Comparison of ENCODE assay signal across 1 cellular context in the genomic region with DNA sequence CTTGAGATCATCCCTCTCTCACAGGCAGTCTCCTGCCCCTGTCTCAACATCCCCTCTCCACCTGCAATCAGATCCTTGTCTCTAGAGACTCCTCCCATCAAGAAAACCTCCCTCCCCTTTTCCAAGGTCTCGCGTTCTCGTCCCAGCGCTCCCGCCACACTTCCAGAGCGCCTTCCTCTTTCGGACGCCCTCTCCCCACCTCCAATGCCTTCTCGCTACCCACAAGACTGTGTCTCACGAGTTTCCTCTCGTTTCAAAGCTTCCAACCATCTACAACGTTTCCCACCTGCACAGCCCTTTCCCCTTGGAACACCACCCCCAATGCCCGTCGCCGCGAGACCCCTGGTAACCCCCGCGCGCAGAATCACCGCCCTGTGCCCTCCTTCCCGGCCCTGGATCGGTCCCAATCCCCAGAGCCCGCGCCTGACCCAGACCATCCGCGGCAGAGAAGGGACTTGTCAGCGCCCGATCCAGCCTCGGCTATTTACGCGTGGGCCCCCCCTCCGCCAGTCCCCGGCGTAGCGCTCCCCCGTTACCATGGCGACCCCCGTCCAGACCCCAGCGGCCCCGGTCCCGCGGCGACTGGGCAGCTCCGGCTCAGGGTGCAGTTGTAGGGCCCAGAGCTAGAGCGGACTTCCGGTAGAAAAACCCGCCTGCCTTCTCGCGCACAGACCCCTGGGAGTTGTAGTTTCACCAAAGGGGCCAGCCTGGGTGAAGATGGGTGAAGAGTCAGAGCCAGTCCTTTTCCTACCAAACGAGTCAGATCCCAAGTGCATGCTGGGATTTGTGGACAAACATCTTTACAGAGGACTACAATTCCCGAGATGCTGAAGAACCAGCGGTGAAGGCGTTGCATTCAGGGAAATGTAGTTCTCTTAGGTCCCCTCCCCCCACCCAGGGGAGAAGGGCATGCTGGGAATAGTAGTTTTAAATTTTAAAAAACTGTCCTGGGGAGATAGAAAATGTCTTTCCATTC.
A peak's percentile ranks its signal among the peaks of the same experiment; 100 is the strongest.
TF ChIP-seq lines count a peak whose summit lies in the region.

A gene (minus strand): TSS at position 619 of the 976 bp plus-strand sequence. CDS start 80 bp downstream, at position 539.

TF ChIP-seq in K562, 482 proteins besides CTCF, POLR2A, EP300 and RAD21 (continued from another document and continues in another):
- TF ChIP-seq TEAD4 (IDR thresholded peaks at IDR 0.05; ENCODE audit: low read length) (no peak; the same call in 1 of the 2 replicates), TEAD4 (CRISPR knock-in tag; IDR thresholded peaks at IDR 0.05; ENCODE audit: borderline replicate concordance) (no peak), NCOA1 (IDR thresholded peaks at IDR 0.05; ENCODE audit: low read depth) (no peak), FIP1L1 (IDR thresholded peaks at IDR 0.05; ENCODE audit: low read depth, low read length, poor library complexity, severe bottlenecking) (no peak), MEF2A (IDR thresholded peaks at IDR 0.05; ENCODE audit: control insufficient read depth, low read depth, low read length) (no peak), ZNF780A (CRISPR knock-in tag; IDR thresholded peaks at IDR 0.05) (no peak), SRSF9 (IDR thresholded peaks at IDR 0.05; ENCODE audit: borderline replicate concordance, low read depth, low read length) (no peak), MEF2D (tag; conservative IDR thresholded peaks at IDR 0.05; ENCODE audit: low read depth) (peak; percentile 83; the same call in 1 of the 2 replicates), POLR2H (tag; IDR thresholded peaks at IDR 0.05; ENCODE audit: low read depth) (peak; percentile 77), PHF20 (IDR thresholded peaks at IDR 0.05; ENCODE audit: partially characterized antibody) (peak; percentile 77), TRIM28 (IDR thresholded peaks at IDR 0.05) (no peak), CHCHD3 (CRISPR knock-in tag; IDR thresholded peaks at IDR 0.05) (no peak), ZNF274 (IDR thresholded peaks at IDR 0.05; ENCODE audit: borderline replicate concordance, low read depth, low read length) (no peak), ZNF174 (CRISPR knock-in tag; IDR thresholded peaks at IDR 0.05) (no peak), EZH2 (IDR thresholded peaks at IDR 0.05; ENCODE audit: borderline replicate concordance, low read depth, low read length) (no peak), ETS2 (tag; IDR thresholded peaks at IDR 0.05; ENCODE audit: borderline replicate concordance, poor library complexity, severe bottlenecking) (no peak), PML (IDR thresholded peaks at IDR 0.05; ENCODE audit: low read length) (peak; percentile 64), TCF7L2 (IDR thresholded peaks at IDR 0.05; ENCODE audit: low read depth, low read length) (peak; percentile 50; the same call in 1 of the 2 replicates)
- TF ChIP-seq, protein P1, sequence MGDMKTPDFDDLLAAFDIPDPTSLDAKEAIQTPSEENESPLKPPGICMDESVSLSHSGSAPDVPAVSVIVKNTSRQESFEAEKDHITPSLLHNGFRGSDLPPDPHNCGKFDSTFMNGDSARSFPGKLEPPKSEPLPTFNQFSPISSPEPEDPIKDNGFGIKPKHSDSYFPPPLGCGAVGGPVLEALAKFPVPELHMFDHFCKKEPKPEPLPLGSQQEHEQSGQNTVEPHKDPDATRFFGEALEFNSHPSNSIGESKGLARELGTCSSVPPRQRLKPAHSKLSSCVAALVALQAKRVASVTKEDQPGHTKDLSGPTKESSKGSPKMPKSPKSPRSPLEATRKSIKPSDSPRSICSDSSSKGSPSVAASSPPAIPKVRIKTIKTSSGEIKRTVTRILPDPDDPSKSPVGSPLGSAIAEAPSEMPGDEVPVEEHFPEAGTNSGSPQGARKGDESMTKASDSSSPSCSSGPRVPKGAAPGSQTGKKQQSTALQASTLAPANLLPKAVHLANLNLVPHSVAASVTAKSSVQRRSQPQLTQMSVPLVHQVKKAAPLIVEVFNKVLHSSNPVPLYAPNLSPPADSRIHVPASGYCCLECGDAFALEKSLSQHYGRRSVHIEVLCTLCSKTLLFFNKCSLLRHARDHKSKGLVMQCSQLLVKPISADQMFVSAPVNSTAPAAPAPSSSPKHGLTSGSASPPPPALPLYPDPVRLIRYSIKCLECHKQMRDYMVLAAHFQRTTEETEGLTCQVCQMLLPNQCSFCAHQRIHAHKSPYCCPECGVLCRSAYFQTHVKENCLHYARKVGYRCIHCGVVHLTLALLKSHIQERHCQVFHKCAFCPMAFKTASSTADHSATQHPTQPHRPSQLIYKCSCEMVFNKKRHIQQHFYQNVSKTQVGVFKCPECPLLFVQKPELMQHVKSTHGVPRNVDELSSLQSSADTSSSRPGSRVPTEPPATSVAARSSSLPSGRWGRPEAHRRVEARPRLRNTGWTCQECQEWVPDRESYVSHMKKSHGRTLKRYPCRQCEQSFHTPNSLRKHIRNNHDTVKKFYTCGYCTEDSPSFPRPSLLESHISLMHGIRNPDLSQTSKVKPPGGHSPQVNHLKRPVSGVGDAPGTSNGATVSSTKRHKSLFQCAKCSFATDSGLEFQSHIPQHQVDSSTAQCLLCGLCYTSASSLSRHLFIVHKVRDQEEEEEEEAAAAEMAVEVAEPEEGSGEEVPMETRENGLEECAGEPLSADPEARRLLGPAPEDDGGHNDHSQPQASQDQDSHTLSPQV (IDR thresholded peaks at IDR 0.05): peak; percentile 99
- TF ChIP-seq, protein P2, sequence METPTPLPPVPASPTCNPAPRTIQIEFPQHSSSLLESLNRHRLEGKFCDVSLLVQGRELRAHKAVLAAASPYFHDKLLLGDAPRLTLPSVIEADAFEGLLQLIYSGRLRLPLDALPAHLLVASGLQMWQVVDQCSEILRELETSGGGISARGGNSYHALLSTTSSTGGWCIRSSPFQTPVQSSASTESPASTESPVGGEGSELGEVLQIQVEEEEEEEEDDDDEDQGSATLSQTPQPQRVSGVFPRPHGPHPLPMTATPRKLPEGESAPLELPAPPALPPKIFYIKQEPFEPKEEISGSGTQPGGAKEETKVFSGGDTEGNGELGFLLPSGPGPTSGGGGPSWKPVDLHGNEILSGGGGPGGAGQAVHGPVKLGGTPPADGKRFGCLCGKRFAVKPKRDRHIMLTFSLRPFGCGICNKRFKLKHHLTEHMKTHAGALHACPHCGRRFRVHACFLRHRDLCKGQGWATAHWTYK (CRISPR knock-in tag; IDR thresholded peaks at IDR 0.05): peak; percentile 90; the same call in 1 of the 2 replicates
- TF ChIP-seq, protein P3, sequence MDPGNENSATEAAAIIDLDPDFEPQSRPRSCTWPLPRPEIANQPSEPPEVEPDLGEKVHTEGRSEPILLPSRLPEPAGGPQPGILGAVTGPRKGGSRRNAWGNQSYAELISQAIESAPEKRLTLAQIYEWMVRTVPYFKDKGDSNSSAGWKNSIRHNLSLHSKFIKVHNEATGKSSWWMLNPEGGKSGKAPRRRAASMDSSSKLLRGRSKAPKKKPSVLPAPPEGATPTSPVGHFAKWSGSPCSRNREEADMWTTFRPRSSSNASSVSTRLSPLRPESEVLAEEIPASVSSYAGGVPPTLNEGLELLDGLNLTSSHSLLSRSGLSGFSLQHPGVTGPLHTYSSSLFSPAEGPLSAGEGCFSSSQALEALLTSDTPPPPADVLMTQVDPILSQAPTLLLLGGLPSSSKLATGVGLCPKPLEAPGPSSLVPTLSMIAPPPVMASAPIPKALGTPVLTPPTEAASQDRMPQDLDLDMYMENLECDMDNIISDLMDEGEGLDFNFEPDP (CRISPR knock-in tag; IDR thresholded peaks at IDR 0.05): no peak
- TF ChIP-seq, protein P4, sequence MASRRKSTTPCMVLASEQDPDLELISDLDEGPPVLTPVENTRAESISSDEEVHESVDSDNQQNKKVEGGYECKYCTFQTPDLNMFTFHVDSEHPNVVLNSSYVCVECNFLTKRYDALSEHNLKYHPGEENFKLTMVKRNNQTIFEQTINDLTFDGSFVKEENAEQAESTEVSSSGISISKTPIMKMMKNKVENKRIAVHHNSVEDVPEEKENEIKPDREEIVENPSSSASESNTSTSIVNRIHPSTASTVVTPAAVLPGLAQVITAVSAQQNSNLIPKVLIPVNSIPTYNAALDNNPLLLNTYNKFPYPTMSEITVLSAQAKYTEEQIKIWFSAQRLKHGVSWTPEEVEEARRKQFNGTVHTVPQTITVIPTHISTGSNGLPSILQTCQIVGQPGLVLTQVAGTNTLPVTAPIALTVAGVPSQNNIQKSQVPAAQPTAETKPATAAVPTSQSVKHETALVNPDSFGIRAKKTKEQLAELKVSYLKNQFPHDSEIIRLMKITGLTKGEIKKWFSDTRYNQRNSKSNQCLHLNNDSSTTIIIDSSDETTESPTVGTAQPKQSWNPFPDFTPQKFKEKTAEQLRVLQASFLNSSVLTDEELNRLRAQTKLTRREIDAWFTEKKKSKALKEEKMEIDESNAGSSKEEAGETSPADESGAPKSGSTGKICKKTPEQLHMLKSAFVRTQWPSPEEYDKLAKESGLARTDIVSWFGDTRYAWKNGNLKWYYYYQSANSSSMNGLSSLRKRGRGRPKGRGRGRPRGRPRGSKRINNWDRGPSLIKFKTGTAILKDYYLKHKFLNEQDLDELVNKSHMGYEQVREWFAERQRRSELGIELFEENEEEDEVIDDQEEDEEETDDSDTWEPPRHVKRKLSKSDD (conservative IDR thresholded peaks at IDR 0.05; ENCODE audit: low read length): no peak
- TF ChIP-seq, protein P5, sequence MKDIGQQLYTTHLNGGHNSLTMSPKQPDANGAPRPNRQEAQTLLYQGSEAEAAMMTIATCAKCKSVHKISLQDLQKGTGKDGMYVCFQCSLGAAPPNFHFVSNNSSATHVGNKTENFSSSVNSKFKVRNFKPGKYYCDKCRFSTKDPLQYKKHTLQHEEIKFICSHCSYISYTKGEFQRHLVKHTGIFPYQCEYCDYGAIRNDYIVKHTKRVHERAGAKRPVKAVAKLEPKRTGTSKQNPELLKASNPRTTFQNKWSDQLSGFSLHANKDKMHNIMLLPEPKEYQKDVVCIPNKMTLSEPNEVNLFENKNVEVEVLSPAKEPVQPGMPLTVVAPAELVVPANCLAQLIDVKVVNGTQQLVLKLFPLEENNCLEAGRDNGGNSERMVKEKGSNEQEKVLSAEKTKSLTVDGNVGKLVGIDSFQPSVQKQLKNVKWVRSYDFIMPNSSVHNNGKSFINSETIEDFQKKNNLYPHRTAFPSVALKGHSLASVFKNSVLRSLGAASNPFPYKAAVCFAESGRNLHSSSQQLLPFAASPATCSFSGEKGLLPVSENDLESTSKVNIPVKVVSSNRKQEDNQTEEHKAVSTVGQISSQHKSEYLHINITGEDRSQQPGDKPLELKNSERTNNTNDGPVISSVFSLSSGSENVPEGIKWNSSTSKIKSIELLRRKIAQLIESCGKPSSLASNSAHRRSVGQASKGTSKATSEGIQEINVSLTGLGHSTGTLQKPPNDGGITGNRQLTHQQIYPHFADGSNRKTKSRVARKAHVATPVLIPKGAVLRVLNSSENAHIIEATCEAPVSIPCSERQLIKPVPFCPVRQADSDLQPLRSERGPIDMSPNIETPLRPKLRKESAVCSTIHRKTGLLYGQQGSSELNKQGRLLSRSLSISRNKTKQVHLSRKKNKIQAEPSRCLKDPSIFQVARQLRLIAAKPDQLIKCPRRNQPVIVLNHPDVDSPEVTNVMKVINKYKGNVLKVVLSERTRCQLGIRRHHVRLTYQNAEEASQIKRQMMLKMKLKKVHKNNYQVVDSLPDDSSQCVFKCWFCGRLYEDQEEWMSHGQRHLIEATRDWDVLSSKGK (CRISPR knock-in tag; IDR thresholded peaks at IDR 0.05): no peak
- TF ChIP-seq, protein P6, sequence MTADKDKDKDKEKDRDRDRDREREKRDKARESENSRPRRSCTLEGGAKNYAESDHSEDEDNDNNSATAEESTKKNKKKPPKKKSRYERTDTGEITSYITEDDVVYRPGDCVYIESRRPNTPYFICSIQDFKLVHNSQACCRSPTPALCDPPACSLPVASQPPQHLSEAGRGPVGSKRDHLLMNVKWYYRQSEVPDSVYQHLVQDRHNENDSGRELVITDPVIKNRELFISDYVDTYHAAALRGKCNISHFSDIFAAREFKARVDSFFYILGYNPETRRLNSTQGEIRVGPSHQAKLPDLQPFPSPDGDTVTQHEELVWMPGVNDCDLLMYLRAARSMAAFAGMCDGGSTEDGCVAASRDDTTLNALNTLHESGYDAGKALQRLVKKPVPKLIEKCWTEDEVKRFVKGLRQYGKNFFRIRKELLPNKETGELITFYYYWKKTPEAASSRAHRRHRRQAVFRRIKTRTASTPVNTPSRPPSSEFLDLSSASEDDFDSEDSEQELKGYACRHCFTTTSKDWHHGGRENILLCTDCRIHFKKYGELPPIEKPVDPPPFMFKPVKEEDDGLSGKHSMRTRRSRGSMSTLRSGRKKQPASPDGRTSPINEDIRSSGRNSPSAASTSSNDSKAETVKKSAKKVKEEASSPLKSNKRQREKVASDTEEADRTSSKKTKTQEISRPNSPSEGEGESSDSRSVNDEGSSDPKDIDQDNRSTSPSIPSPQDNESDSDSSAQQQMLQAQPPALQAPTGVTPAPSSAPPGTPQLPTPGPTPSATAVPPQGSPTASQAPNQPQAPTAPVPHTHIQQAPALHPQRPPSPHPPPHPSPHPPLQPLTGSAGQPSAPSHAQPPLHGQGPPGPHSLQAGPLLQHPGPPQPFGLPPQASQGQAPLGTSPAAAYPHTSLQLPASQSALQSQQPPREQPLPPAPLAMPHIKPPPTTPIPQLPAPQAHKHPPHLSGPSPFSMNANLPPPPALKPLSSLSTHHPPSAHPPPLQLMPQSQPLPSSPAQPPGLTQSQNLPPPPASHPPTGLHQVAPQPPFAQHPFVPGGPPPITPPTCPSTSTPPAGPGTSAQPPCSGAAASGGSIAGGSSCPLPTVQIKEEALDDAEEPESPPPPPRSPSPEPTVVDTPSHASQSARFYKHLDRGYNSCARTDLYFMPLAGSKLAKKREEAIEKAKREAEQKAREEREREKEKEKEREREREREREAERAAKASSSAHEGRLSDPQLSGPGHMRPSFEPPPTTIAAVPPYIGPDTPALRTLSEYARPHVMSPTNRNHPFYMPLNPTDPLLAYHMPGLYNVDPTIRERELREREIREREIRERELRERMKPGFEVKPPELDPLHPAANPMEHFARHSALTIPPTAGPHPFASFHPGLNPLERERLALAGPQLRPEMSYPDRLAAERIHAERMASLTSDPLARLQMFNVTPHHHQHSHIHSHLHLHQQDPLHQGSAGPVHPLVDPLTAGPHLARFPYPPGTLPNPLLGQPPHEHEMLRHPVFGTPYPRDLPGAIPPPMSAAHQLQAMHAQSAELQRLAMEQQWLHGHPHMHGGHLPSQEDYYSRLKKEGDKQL (CRISPR knock-in tag; IDR thresholded peaks at IDR 0.05; ENCODE audit: borderline replicate concordance): no peak
- TF ChIP-seq, protein P7, sequence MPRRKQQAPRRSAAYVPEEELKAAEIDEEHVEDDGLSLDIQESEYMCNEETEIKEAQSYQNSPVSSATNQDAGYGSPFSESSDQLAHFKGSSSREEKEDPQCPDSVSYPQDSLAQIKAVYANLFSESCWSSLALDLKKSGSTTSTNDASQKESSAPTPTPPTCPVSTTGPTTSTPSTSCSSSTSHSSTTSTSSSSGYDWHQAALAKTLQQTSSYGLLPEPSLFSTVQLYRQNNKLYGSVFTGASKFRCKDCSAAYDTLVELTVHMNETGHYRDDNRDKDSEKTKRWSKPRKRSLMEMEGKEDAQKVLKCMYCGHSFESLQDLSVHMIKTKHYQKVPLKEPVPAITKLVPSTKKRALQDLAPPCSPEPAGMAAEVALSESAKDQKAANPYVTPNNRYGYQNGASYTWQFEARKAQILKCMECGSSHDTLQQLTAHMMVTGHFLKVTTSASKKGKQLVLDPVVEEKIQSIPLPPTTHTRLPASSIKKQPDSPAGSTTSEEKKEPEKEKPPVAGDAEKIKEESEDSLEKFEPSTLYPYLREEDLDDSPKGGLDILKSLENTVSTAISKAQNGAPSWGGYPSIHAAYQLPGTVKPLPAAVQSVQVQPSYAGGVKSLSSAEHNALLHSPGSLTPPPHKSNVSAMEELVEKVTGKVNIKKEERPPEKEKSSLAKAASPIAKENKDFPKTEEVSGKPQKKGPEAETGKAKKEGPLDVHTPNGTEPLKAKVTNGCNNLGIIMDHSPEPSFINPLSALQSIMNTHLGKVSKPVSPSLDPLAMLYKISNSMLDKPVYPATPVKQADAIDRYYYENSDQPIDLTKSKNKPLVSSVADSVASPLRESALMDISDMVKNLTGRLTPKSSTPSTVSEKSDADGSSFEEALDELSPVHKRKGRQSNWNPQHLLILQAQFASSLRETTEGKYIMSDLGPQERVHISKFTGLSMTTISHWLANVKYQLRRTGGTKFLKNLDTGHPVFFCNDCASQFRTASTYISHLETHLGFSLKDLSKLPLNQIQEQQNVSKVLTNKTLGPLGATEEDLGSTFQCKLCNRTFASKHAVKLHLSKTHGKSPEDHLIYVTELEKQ (CRISPR knock-in tag; IDR thresholded peaks at IDR 0.05): no peak
